Comparison of ENCODE assay signal across 9 cellular contexts in genomic region chr4:99946346-99947189, GRCh38. TPM values are rescaled to one million over a fixed set of nuclear protein-coding genes. Genes with fewer than 3 reads are reported as not detected.
A peak's percentile ranks its signal among the peaks of the same experiment; 100 is the strongest.
DNase-seq lines count a peak whose midpoint lies in the region; ATAC-seq, FAIRE-seq and TF ChIP-seq lines count a peak whose summit lies in the region.
"Had no signal": no experiment of that assay in that cellular context is flagged by ENCODE, and none has a peak within 500 bp of the region (broad histone marks: within the 10 kb centered on the region; RNA-seq: fewer than 3 reads in every experiment).

TSS of gene DNAJB14 (minus strand) at chr4:99946618. CDS start at chr4:99946571, 47 bp downstream.

- DNase-seq in C1 segment of cervical spinal cord (lab: John Stamatoyannopoulos, UW) = peak in 13 of 14 donors; percentile 10 to 82 (median 62)
- peak; percentile 34 for DNase-seq in GM19239 (ENCODE audit: insufficient read length, low spot score)
- peak; percentile 40 for DNase-seq in NT2/D1 (ENCODE audit: low read depth, low spot score)
- peak; percentile 45 for DNase-seq in activated CD8-positive, alpha-beta memory T cell treated with anti-CD3 and anti-CD28 coated beads, Interleukin-2, amount 50 U/mL, for 24 hours (ENCODE audit: extremely low read depth)
- peak; percentile 81 for DNase-seq in endothelial cell of umbilical vein (ENCODE audit: low read depth, low spot score)
- peak; percentile 43 for DNase-seq in middle frontal gyrus (ENCODE audit: extremely low spot score, low spot score)
- DNase-seq in stimulated activated CD8-positive, alpha-beta memory T cell treated with anti-CD3 and anti-CD28 coated beads, Interleukin-2, amount 100 ng/mL, for 48 hours (ENCODE audit: low read depth in 2 of 2) = peak; percentile 72

- peak within 1 kb of the TSS; percentile 69 for H2AFZ ChIP-seq in endothelial cell of umbilical vein (ENCODE audit: low read depth, low read length)

- CTCF ChIA-PET in endothelial cell of umbilical vein (lab: Charles Lee) = interaction anchor here (1.0 to 4.1 kb wide), 5 partner anchors 15 to 383 kb away, joined by 3 to 55 read pairs (median 5); partner anchors contain the start of genes LAMTOR3 and TRMT10A

- H3K79me2 ChIP-seq in endothelial cell of umbilical vein (ENCODE audit: control insufficient read depth, insufficient read depth, low read length) = peaks cover 71% of the 10 kb centered on the region

- no TSS peak for BruUV-seq in endothelial cell of umbilical vein (replicated peaks; lab: Mats Ljungman, UMichigan)

- no peaks in the 10 kb centered on the region for H3K9me1 ChIP-seq in endothelial cell of umbilical vein (replicated peaks; ENCODE audit: control insufficient read depth, extremely low read depth, insufficient read depth, low read length)

- POLR2A ChIA-PET in endothelial cell of umbilical vein (lab: Charles Lee) = interaction anchor here (0.7 to 1.4 kb wide), 2 partner anchors 12 to 52 kb away, joined by 3 to 4 read pairs; partner anchors contain the start of gene LAMTOR3

- FAIRE-seq in GM19239 (lab: Jason Lieb, UNC) = peak; percentile 64
- peak; percentile 56 for FAIRE-seq in endothelial cell of umbilical vein (lab: Jason Lieb, UNC)
- FAIRE-seq: islet of Langerhans had no signal

- dilution Hi-C loops in endothelial cell of umbilical vein (cut with MboI; ENCODE audit: extremely low pct_ligation_motif_present, low sequenced_read_pairs) = no loop called here

- H3K9ac ChIP-seq in NT2/D1 (ENCODE audit: insufficient read length, low read depth) (peak within 1 kb of the TSS; percentile 84), endothelial cell of umbilical vein (replicated peaks; ENCODE audit: extremely low read depth, insufficient read depth, low read length) (peak within 1 kb of the TSS; percentile 83)

- ATAC-seq in HG03442 (IDR thresholded peaks at IDR 0.05; ENCODE audit: unreplicated experiment) = peak; percentile 40

- intact Hi-C loops in endothelial cell of umbilical vein (cut with micrococcal nuclease) = loop anchor here (5.0 to 10.0 kb wide), 2 partner anchors 571 to 1078 kb away; partner anchors contain the start of gene EMCN

- no peak for TF ChIP-seq CTCF in endothelial cell of umbilical vein (IDR thresholded peaks at IDR 0.05; ENCODE audit: extremely low read depth in 1 of 2, insufficient read depth in 1 of 2, low read depth in 1 of 2, low read length in 2 of 2)

- H3K4me3 ChIP-seq in NT2/D1 (ENCODE audit: insufficient read length, low read depth) (peak within 1 kb of the TSS; percentile 76), endothelial cell of umbilical vein (replicated peaks in 1 of 3; ENCODE audit: insufficient read depth in 1 of 3, low read depth in 1 of 3, low read length in 3 of 3) (peak within 1 kb of the TSS; percentile 93 to 99 (median 97))

- H3K36me3 ChIP-seq in NT2/D1 (ENCODE audit: insufficient read depth, insufficient read length, low read length) (peaks cover 25% of the 10 kb centered on the region), endothelial cell of umbilical vein (ENCODE audit: control insufficient read depth in 2 of 2, extremely low read depth in 1 of 2, insufficient read depth in 2 of 2, low read length in 2 of 2) (peaks cover 0 to 4% of the 10 kb centered on the region in 2 experiments)

- no peaks in the 10 kb centered on the region for H3K9me3 ChIP-seq in NT2/D1 (ENCODE audit: insufficient read depth, low read length)
- no peaks in the 10 kb centered on the region for H3K9me3 ChIP-seq in endothelial cell of umbilical vein (replicated peaks; ENCODE audit: control insufficient read depth, insufficient read depth, low read length)

- H3K4me1 ChIP-seq in NT2/D1 (ENCODE audit: insufficient read depth, insufficient read length) (no peaks in the 10 kb centered on the region), endothelial cell of umbilical vein (ENCODE audit: control insufficient read depth, extremely low read depth, insufficient read depth, low read length) (peaks cover 42% of the 10 kb centered on the region)

- peak within 1 kb of the TSS; percentile 70 for H3K27ac ChIP-seq in endothelial cell of umbilical vein (ENCODE audit: insufficient read depth, low read depth, low read length)

- H4K20me1 ChIP-seq in endothelial cell of umbilical vein (replicated peaks; ENCODE audit: control insufficient read depth, extremely low read depth, insufficient read depth, low read length) = no peaks in the 10 kb centered on the region

- peak; percentile 58 for TF ChIP-seq POLR2A in endothelial cell of umbilical vein (IDR thresholded peaks at IDR 0.05; ENCODE audit: low read depth, low read length)

- H3K27me3 ChIP-seq in NT2/D1 (ENCODE audit: insufficient read depth, insufficient read length) (no peaks in the 10 kb centered on the region), endothelial cell of umbilical vein (ENCODE audit: control insufficient read depth in 2 of 2, insufficient read depth in 2 of 2, low read length in 2 of 2) (no peaks in the 10 kb centered on the region)

- peak within 1 kb of the TSS; percentile 100 for H3K4me2 ChIP-seq in endothelial cell of umbilical vein (ENCODE audit: insufficient read depth, low read length)

TF ChIP-seq in endothelial cell of umbilical vein, 7 proteins besides CTCF, POLR2A, EP300 and RAD21:
- TF ChIP-seq MAX (IDR thresholded peaks at IDR 0.05; ENCODE audit: insufficient read depth, insufficient read length) = no peak
- TF ChIP-seq POLR2AphosphoS5 (IDR thresholded peaks at IDR 0.05; ENCODE audit: insufficient read depth, low read depth, low read length) = peak; percentile 68
TF ChIP-seq in endothelial cell of umbilical vein: peak in this region for 1.

RNA-seq across cellular contexts. Expression of gene DNAJB14, which starts in this region (rescaled TPM):
- total RNA-seq in endothelial cell of umbilical vein = 42.6 and 56.7 TPM in 2 replicates
- polyA plus RNA-seq in endothelial cell of umbilical vein = 7.6 and 9.2 TPM in 2 replicates
- polyA plus RNA-seq in endothelial cell of umbilical vein (2011; cell fraction: cytosol; rRNA removed) = 21.1 and 21.9 TPM in 2 replicates
- 27.4 and 48.6 TPM in 2 replicates for polyA plus RNA-seq in endothelial cell of umbilical vein (2011; cell fraction: nucleus; rRNA removed)
- 41.4 and 54.2 TPM in 2 replicates for polyA plus RNA-seq in endothelial cell of umbilical vein (2012)
- 10.2 and 11.3 TPM in 2 replicates for polyA minus RNA-seq in endothelial cell of umbilical vein
- polyA minus RNA-seq in endothelial cell of umbilical vein (2011; cell fraction: cytosol; rRNA and poly(A)+ RNA removed) = 5.2 TPM
- polyA minus RNA-seq in endothelial cell of umbilical vein (2011; cell fraction: nucleus; rRNA and poly(A)+ RNA removed) = 38.9 and 48.5 TPM in 2 replicates

Comparison
In these comparisons a context has a peak if more than half of its experiments do, and no peak if none do; other contexts are left out.
1. Peak in every context shown above with its lines: DNase-seq, ATAC-seq, H3K4me3 ChIP-seq and H3K27ac ChIP-seq.